29 cellular contexts compared by ENCODE assay signal in the genomic region with DNA sequence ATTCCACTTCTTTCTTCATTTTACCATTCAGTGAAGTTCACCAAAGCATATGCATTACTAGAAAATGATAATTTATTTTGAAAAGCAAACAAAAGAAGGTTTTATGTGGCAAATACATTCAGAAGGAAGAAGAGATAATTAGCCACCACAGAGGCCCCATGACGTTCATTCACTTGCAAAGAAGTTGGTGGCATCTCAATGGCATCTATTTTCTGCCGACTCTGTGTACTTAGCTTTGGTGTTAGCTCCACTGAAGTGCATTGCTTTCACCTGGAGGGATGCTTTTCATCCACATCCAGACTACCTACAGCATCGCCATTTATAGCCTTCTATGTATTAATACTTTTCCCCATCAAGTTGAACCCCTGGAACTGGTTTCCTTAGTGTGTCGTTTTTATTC.
"Had no signal": no experiment of that assay in that cellular context is flagged by ENCODE, and none has a peak within 500 bp of the region (broad histone marks: within the 10 kb centered on the region; RNA-seq: fewer than 3 reads in every experiment).

No MANE protein-coding gene starts in this region.

- H3K36me3 Mint-ChIP-seq: activated naive CD4-positive, alpha-beta T cell treated with anti-CD3 and anti-CD28 coated beads, Interleukin-2, amount 50 U/mL, for 72 hours had no signal

- DNase-seq: activated CD4-positive, alpha-beta T cell treated with anti-CD3 and anti-CD28 coated beads, Interleukin-2, amount 10 ng/mL, durations not matched to agents 24 days and 14 days; activated CD4-positive, alpha-beta T cell treated with anti-CD3 and anti-CD28 coated beads, Interleukin-2, amount 50 U/mL, for 4 hours; activated CD8-positive, alpha-beta T cell treated with anti-CD3 and anti-CD28 coated beads for 36 hours; activated gamma-delta T cell treated with Interleukin-2 at 50 U/mL for 16 hours; activated naive CD4-positive, alpha-beta T cell treated with anti-CD3 and anti-CD28 coated beads for 36 hours; activated T-cell treated with anti-CD3 and anti-CD28 coated beads, Interleukin-2, amount 50 U/mL, for 1 hour; adrenal gland; body of pancreas; caudate nucleus; cerebellar nuclear complex; Kasumi-1; MG63; NCI-H1048; NCI-H1105 treated with DMSO at 0.1 percent for 48 hours; NCI-H1436; NCI-H1694 treated with DMSO at 0.1 percent for 48 hours; NCI-H2029; NCI-H345; NCI-H526; NCI-H748 treated with DMSO at 0.1 percent for 48 hours; OCI-M1; SHP77; T1000; WERI-Rb-1 had no signal

- H3K27ac Mint-ChIP-seq: activated CD4-positive, alpha-beta T cell treated with anti-CD3 and anti-CD28 coated beads, Interleukin-2, amount 10 ng/mL, durations not matched to agents 24 days and 14 days; activated CD8-positive, alpha-beta T cell treated with anti-CD3 and anti-CD28 coated beads for 36 hours; activated naive CD4-positive, alpha-beta T cell treated with anti-CD3 and anti-CD28 coated beads for 36 hours; activated naive CD4-positive, alpha-beta T cell treated with anti-CD3 and anti-CD28 coated beads, Interleukin-2, amount 50 U/mL, for 72 hours had no signal

- H3K27me3 ChIP-seq: adrenal gland, body of pancreas, MG63, SJCRH30 had no signal

- H3K36me3 ChIP-seq: adrenal gland, MG63, SJCRH30, WERI-Rb-1 had no signal

- H3K4me1 Mint-ChIP-seq: activated CD4-positive, alpha-beta T cell treated with anti-CD3 and anti-CD28 coated beads, Interleukin-2, amount 10 ng/mL, durations not matched to agents 24 days and 14 days had no signal

- H3K4me1 ChIP-seq: adrenal gland, body of pancreas had no signal

- H3K9me3 ChIP-seq: adrenal gland, body of pancreas had no signal

- H3K4me3 Mint-ChIP-seq: activated CD4-positive, alpha-beta T cell treated with anti-CD3 and anti-CD28 coated beads, Interleukin-2, amount 10 ng/mL, durations not matched to agents 24 days and 14 days; activated CD8-positive, alpha-beta T cell treated with anti-CD3 and anti-CD28 coated beads for 36 hours; activated naive CD4-positive, alpha-beta T cell treated with anti-CD3 and anti-CD28 coated beads for 36 hours had no signal

- H3K4me3 ChIP-seq: adrenal gland, body of pancreas, MG63, SJCRH30, SK-N-MC had no signal

- H3K27ac ChIP-seq: adrenal gland, body of pancreas, SJCRH30, SK-N-MC, WERI-Rb-1 had no signal

- ATAC-seq: activated CD8-positive, alpha-beta T cell treated with anti-CD3 and anti-CD28 coated beads for 36 hours; activated naive CD4-positive, alpha-beta T cell treated with anti-CD3 and anti-CD28 coated beads, Interleukin-2, amount 50 U/mL, for 72 hours; body of pancreas had no signal

- FAIRE-seq: astrocyte, bronchial epithelial cell had no signal

- H3K9me3 Mint-ChIP-seq: activated CD4-positive, alpha-beta T cell treated with anti-CD3 and anti-CD28 coated beads, Interleukin-2, amount 10 ng/mL, durations not matched to agents 24 days and 14 days; activated naive CD4-positive, alpha-beta T cell treated with anti-CD3 and anti-CD28 coated beads for 36 hours had no signal
